Comparison of ENCODE assay signal across 10 cellular contexts in genomic region chr2:189896809-189897208, GRCh38.
"Had no signal": no experiment of that assay in that cellular context is flagged by ENCODE, and none has a peak within 500 bp of the region (broad histone marks: within the 10 kb centered on the region; RNA-seq: fewer than 3 reads in every experiment).

No MANE protein-coding gene starts in this region.

- FAIRE-seq: H1, K562 had no signal

- H3K4me2 ChIP-seq: GM23338 had no signal

- ATAC-seq: GM23338, HCT116, K562 had no signal

- H3K4me1 Mint-ChIP-seq: GM23338 had no signal

- H3K27ac Mint-ChIP-seq: GM23338, HFFc6 had no signal

- DNase-seq: H7, HFFc6, IMR-90, KG1 had no signal

- H3K9me3 ChIP-seq: HAP-1 had no signal

- H3K36me3 ChIP-seq: HAP-1 had no signal

- H3K4me1 ChIP-seq: HAP-1 had no signal

- H3K27ac ChIP-seq: HL-60 had no signal

- H3K4me3 Mint-ChIP-seq: GM23338, HFFc6 had no signal

- H3K9me3 Mint-ChIP-seq: HFFc6 had no signal

- H3K4me3 ChIP-seq: GM23338, HAP-1, K562 had no signal

- H2AFZ ChIP-seq: GM23338 had no signal
